ENCODE assay signal across 19 cellular contexts in genomic region chr14:58730793-58731464, GRCh38.
DNase-seq lines count a peak whose midpoint lies in the region; ATAC-seq and TF ChIP-seq lines count a peak whose summit lies in the region.
"Had no signal": no experiment of that assay in that cellular context is flagged by ENCODE, and none has a peak within 500 bp of the region (broad histone marks: within the 10 kb centered on the region; RNA-seq: fewer than 3 reads in every experiment).

No MANE protein-coding gene starts in this region.

- no peaks in the 10 kb centered on the region for H3K9me3 ChIP-seq in PC-3 (ENCODE audit: low read length)

- H3K36me3 Mint-ChIP-seq in osteocyte (ENCODE audit: unreplicated experiment) = no peaks in the 10 kb centered on the region
- H3K36me3 Mint-ChIP-seq: activated naive CD8-positive, alpha-beta T cell; immature natural killer cell had no signal

- H3K36me3 ChIP-seq in PC-3 (ENCODE audit: low read depth, low read length) = no peaks in the 10 kb centered on the region

- BruUV-seq in PC-3 (replicated peaks; lab: Mats Ljungman, UMichigan) = no TSS peak

- H3K4me1 Mint-ChIP-seq in osteocyte (ENCODE audit: unreplicated experiment) = peaks cover 22% of the 10 kb centered on the region
- H3K4me1 Mint-ChIP-seq: immature natural killer cell had no signal

- no peak for TF ChIP-seq CTCF in PC-3 (conservative IDR thresholded peaks at IDR 0.05; ENCODE audit: low read depth, low read length)
- TF ChIP-seq CTCF in osteocyte (IDR thresholded peaks at IDR 0.05) = no peak

- DNase-seq in AG20443 (ENCODE audit: low spot score) (peak; percentile 26), PC-3 (no peak), epithelial cell of prostate (ENCODE audit: low read depth, low spot score) (peak; percentile 20), osteocyte (ENCODE audit: extremely low spot score, unreplicated experiment) (no peak), DMS153 treated with DMSO at 0.1 percent for 48 hours (lab: John Stamatoyannopoulos, UW; ENCODE audit: unreplicated experiment) (no peak), COLO829 (ENCODE audit: low spot score) (no peak)
- DNase-seq in stimulated activated CD8-positive, alpha-beta memory T cell treated with anti-CD3 and anti-CD28 coated beads, Interleukin-4, amount 100 ng/mL, for 48 hours = no peak
- DNase-seq: activated CD4-positive, alpha-beta T cell treated with anti-CD3 and anti-CD28 coated beads, Interleukin-2, amount 50 U/mL, for 1 hour; activated T-cell treated with anti-CD3 and anti-CD28 coated beads, Interleukin-2, amount 50 U/mL, for 24 hours; caudate nucleus; DMS79; immature natural killer cell; midbrain; NCI-H2029; NCI-H526; nucleus accumbens; stimulated activated naive CD4-positive, alpha-beta T cell had no signal

- H3F3A ChIP-seq in PC-3 (ENCODE audit: low read length, unreplicated experiment) = peaks cover 24% of the 10 kb centered on the region

- peaks cover 3% of the 10 kb centered on the region for H3K27me3 Mint-ChIP-seq in osteocyte (ENCODE audit: unreplicated experiment)

- H3K9me2 ChIP-seq in PC-3 (replicated peaks; ENCODE audit: low read length) = 0 out of 2 replicates have a peak, but pooled peaks cover 7% of the 10 kb centered on the region

- H4K20me1 ChIP-seq in PC-3 (ENCODE audit: low read length) = no peaks in the 10 kb centered on the region

- 0 out of 2 replicates have a peak overlapping the region, but pooled peaks have one; percentile 2 for H2AFZ ChIP-seq in PC-3 (ENCODE audit: low read length)

- peak overlapping the region; percentile 58 for H3K9ac ChIP-seq in PC-3 (ENCODE audit: low read length)

- POLR2A ChIA-PET in PC-3 (lab: Charles Lee; ENCODE audit: unreplicated experiment) = interaction anchor here (0.6 kb wide), 1 partner anchor 1992 kb away, joined by 3 read pairs; no protein-coding TSS in a partner anchor

- no peaks in the 10 kb centered on the region for H3K27me3 ChIP-seq in PC-3 (ENCODE audit: low read length)

- H3K4me3 Mint-ChIP-seq in osteocyte (ENCODE audit: unreplicated experiment) = no peak overlapping the region
- H3K4me3 Mint-ChIP-seq: activated naive CD8-positive, alpha-beta T cell; activated T-cell treated with anti-CD3 and anti-CD28 coated beads, Interleukin-2, amount 50 U/mL, for 24 hours; immature natural killer cell had no signal

- H3K27ac Mint-ChIP-seq in osteocyte (ENCODE audit: unreplicated experiment) = peak overlapping the region; percentile 53
- H3K27ac Mint-ChIP-seq: activated naive CD8-positive, alpha-beta T cell; activated T-cell treated with anti-CD3 and anti-CD28 coated beads, Interleukin-2, amount 50 U/mL, for 24 hours; immature natural killer cell had no signal

- peak overlapping the region; percentile 27 for H3K4me3 ChIP-seq in PC-3 (ENCODE audit: low read length)

- CTCF ChIA-PET in PC-3 (lab: Charles Lee) = no interaction called here

- ATAC-seq in PC-3 = peak; percentile 65
- ATAC-seq in GM21717 (IDR thresholded peaks at IDR 0.05; ENCODE audit: unreplicated experiment) = no peak

- H3K27ac ChIP-seq in PC-3 (ENCODE audit: low read length) = peak overlapping the region; percentile 85
- peak overlapping the region; percentile 67 for H3K27ac ChIP-seq in epithelial cell of prostate

- H3K4me1 ChIP-seq in PC-3 (ENCODE audit: insufficient read depth, low read length) = peaks cover 31% of the 10 kb centered on the region

- no peaks in the 10 kb centered on the region for H3K9me3 Mint-ChIP-seq in osteocyte (ENCODE audit: unreplicated experiment)
- H3K9me3 Mint-ChIP-seq: activated T-cell treated with anti-CD3 and anti-CD28 coated beads, Interleukin-2, amount 50 U/mL, for 24 hours; immature natural killer cell had no signal

- H3K79me2 ChIP-seq in PC-3 (ENCODE audit: low read length) = no peaks in the 10 kb centered on the region

- peak overlapping the region; percentile 60 for H3K4me2 ChIP-seq in PC-3 (ENCODE audit: low read length)

- intact Hi-C loops in PC-3 (cut with micrococcal nuclease) = loop anchor here (1.0 to 10.0 kb wide), 6 partner anchors 15 to 1446 kb away; no protein-coding TSS in a partner anchor

Comparison
In these comparisons a context has a peak if more than half of its experiments do, and no peak if none do; other contexts are left out.
1. DNase-seq: peak in AG20443 (single experiment) and epithelial cell of prostate (single experiment); none in PC-3 (single experiment), osteocyte (single experiment), DMS153 treated with DMSO at 0.1 percent for 48 hours (single experiment), COLO829 (single experiment) and stimulated activated CD8-positive, alpha-beta memory T cell treated with anti-CD3 and anti-CD28 coated beads, Interleukin-4, amount 100 ng/mL, for 48 hours (single experiment).